8 cellular contexts compared by ENCODE assay signal in genomic region chr4:93897559-93897958, GRCh38.
A peak's percentile ranks its signal among the peaks of the same experiment; 100 is the strongest.
DNase-seq lines count a peak whose midpoint lies in the region; ATAC-seq, FAIRE-seq and TF ChIP-seq lines count a peak whose summit lies in the region.

No MANE protein-coding gene starts in this region.

- CTCF ChIA-PET in CD8-positive, alpha-beta memory T cell (lab: Charles Lee): no interaction called here

- TF ChIP-seq POLR2A in esophagus muscularis mucosa (IDR thresholded peaks at IDR 0.05; ENCODE audit: low read depth): no peak

- H3K4me3 Mint-ChIP-seq in CD8-positive, alpha-beta memory T cell: no peak overlapping the region

- intact Hi-C loops in esophagus muscularis mucosa (cut with DNase I): no loop called here

- 86% methylated on average over 1 of the region's 1 CpG for WGBS in esophagus muscularis mucosa

- no peaks in the 10 kb centered on the region for H3K27me3 Mint-ChIP-seq in CD8-positive, alpha-beta memory T cell

- peaks cover 0 to 3% (median 0%) of the 10 kb centered on the region in 5 donors for H3K9me3 Mint-ChIP-seq in CD8-positive, alpha-beta memory T cell

- no peak for FAIRE-seq in GM18507 (lab: Jason Lieb, UNC)

- no peaks in the 10 kb centered on the region for H3K27me3 ChIP-seq in CD8-positive, alpha-beta memory T cell (ENCODE audit: insufficient read depth, low read length, poor library complexity, severe bottlenecking)
- H3K27me3 ChIP-seq in esophagus muscularis mucosa: peaks cover 0 to 3% (median 0%) of the 10 kb centered on the region in 4 donors

- DNase-seq in GM18507 (ENCODE audit: extremely low spot score, insufficient read length, low read depth) (peak; percentile 4), SW480 (ENCODE audit: low spot score) (peak; percentile 1), myocyte (ENCODE audit: low read depth) (peak; percentile 5), CD1c-positive myeloid dendritic cell (ENCODE audit: extremely low spot score) (no peak), esophagus muscularis mucosa (ENCODE audit: extremely low spot score) (no peak)
- DNase-seq in effector CD8-positive, alpha-beta T cell (lab: John Stamatoyannopoulos, UW): no peak
- no peak for DNase-seq in CD8-positive, alpha-beta memory T cell

- H3K27ac Mint-ChIP-seq in CD8-positive, alpha-beta memory T cell: no peak overlapping the region

- no peaks in the 10 kb centered on the region for H3K36me3 ChIP-seq in CD8-positive, alpha-beta memory T cell (ENCODE audit: insufficient read depth, low read length)
- H3K36me3 ChIP-seq in esophagus muscularis mucosa: no peaks in the 10 kb centered on the region

- H3K4me1 Mint-ChIP-seq in CD8-positive, alpha-beta memory T cell: no peaks in the 10 kb centered on the region

- H3K9me3 ChIP-seq in CD8-positive, alpha-beta memory T cell (ENCODE audit: low read length): no peaks in the 10 kb centered on the region
- H3K9me3 ChIP-seq in esophagus muscularis mucosa: no peaks in the 10 kb centered on the region

- no peak for TF ChIP-seq EP300 in esophagus muscularis mucosa (IDR thresholded peaks at IDR 0.05)

- H3K27ac ChIP-seq in CD8-positive, alpha-beta memory T cell (ENCODE audit: low read depth, low read length): no peak overlapping the region
- no peak overlapping the region for H3K27ac ChIP-seq in esophagus muscularis mucosa (replicated peaks in 1 of 4)

- no peak overlapping the region for H3K4me3 ChIP-seq in CD8-positive, alpha-beta memory T cell (ENCODE audit: low read length)
- H3K4me3 ChIP-seq in esophagus muscularis mucosa: no peak overlapping the region

- H3K4me1 ChIP-seq in CD8-positive, alpha-beta memory T cell (ENCODE audit: insufficient read depth, low read length): no peaks in the 10 kb centered on the region
- no peaks in the 10 kb centered on the region for H3K4me1 ChIP-seq in esophagus muscularis mucosa

- ATAC-seq in HG03175 (IDR thresholded peaks at IDR 0.05; ENCODE audit: unreplicated experiment): peak; percentile 80

- TF ChIP-seq CTCF in esophagus muscularis mucosa (IDR thresholded peaks at IDR 0.05): peak in 1 of 3 experiments; percentile 12

- POLR2A ChIA-PET in CD8-positive, alpha-beta memory T cell (lab: Charles Lee): no interaction called here

- no peaks in the 10 kb centered on the region for H3K36me3 Mint-ChIP-seq in CD8-positive, alpha-beta memory T cell

Comparison
In these comparisons a context has a peak if more than half of its experiments do, and no peak if none do; other contexts are left out.
1. DNase-seq: peak in GM18507 (single experiment), SW480 (single experiment) and myocyte (single experiment); none in CD1c-positive myeloid dendritic cell (single experiment), effector CD8-positive, alpha-beta T cell (single experiment), CD8-positive, alpha-beta memory T cell (0 of 5) and esophagus muscularis mucosa (single experiment).